Comparison of ENCODE assay signal across 18 cellular contexts in genomic region chr14:89400529-89400928, GRCh38. TPM values are rescaled to one million over a fixed set of nuclear protein-coding genes. Genes with fewer than 3 reads are reported as not detected.
A peak's percentile ranks its signal among the peaks of the same experiment; 100 is the strongest.
DNase-seq lines count a peak whose midpoint lies in the region; ATAC-seq lines count a peak whose summit lies in the region.
"Had no signal": no experiment of that assay in that cellular context is flagged by ENCODE, and none has a peak within 500 bp of the region (broad histone marks: within the 10 kb centered on the region; RNA-seq: fewer than 3 reads in every experiment).

No MANE protein-coding gene starts in this region.

- H3K9ac ChIP-seq in mesenchymal stem cell (ENCODE audit: low read length) = no peak overlapping the region

- no peak overlapping the region for H3K18ac ChIP-seq in mesenchymal stem cell (ENCODE audit: low read depth in 1 of 2, low read length in 2 of 2)

- H3K4me3 Mint-ChIP-seq in activated naive CD8-positive, alpha-beta T cell = no peak overlapping the region
- no peak overlapping the region for H3K4me3 Mint-ChIP-seq in activated naive CD8-positive, alpha-beta T cell treated with anti-CD3 and anti-CD28 coated beads, Interleukin-2, amount 50 U/mL, for 24 hours
- H3K4me3 Mint-ChIP-seq in activated T-helper 2 cell treated with anti-CD3 and anti-CD28 coated beads, Interferon-gamma antibody, Interleukin-2, Interleukin-4, amounts not matched to agents 10 μg/mL and 5 μg/mL and 100 μg/mL, durations not matched to agents 14 hours and 24 hours and 36 hours (ENCODE audit: low read depth) = no peak overlapping the region

- peaks cover 69% of the 10 kb centered on the region for H3K4me1 Mint-ChIP-seq in activated naive CD8-positive, alpha-beta T cell (ENCODE audit: low read depth)
- peaks cover 59% of the 10 kb centered on the region for H3K4me1 Mint-ChIP-seq in activated naive CD8-positive, alpha-beta T cell treated with anti-CD3 and anti-CD28 coated beads, Interleukin-2, amount 50 U/mL, for 24 hours
- H3K4me1 Mint-ChIP-seq in activated T-helper 2 cell treated with anti-CD3 and anti-CD28 coated beads, Interferon-gamma antibody, Interleukin-2, Interleukin-4, amounts not matched to agents 10 μg/mL and 5 μg/mL and 100 μg/mL, durations not matched to agents 14 hours and 24 hours and 36 hours (ENCODE audit: low read depth) = peaks cover 39% of the 10 kb centered on the region

- H2BK12ac ChIP-seq in mesenchymal stem cell (ENCODE audit: low read length in 2 of 2) = no peak overlapping the region

- in situ Hi-C loops in G401 (cut with HindIII; ENCODE audit: low sequenced_read_pairs) = no loop called here

- DNase-seq in activated naive CD8-positive, alpha-beta T cell treated with anti-CD3 and anti-CD28 coated beads, Interleukin-2, amount 50 U/mL, for 24 hours = no peak
- no peak for DNase-seq in activated T-helper 2 cell treated with anti-CD3 and anti-CD28 coated beads, Interferon-gamma antibody, Interleukin-2, Interleukin-4, amounts not matched to agents 10 μg/mL and 5 μg/mL and 100 μg/mL, durations not matched to agents 14 hours and 24 hours and 36 hours (ENCODE audit: low spot score)
- DNase-seq in mesenchymal stem cell (no peak), SKM-1 treated with dmso at 0.1 percent for 144 hours (lab: John Stamatoyannopoulos, UW; ENCODE audit: unreplicated experiment) (no peak), G401 (ENCODE audit: low spot score) (no peak), NOMO-1 treated with DMSO at 0.1 percent for 48 hours (lab: John Stamatoyannopoulos, UW; ENCODE audit: unreplicated experiment) (no peak)
- DNase-seq: dermis blood vessel endothelial cell; DMS153; left ventricle myocardium superior; NCI-H1930; right cardiac atrium; stimulated activated CD4-positive, alpha-beta T cell treated with anti-CD3 and anti-CD28 coated beads, Interleukin-15, amount 100 ng/mL, for 24 hours; T-helper 9 cell had no signal

- no peak for ATAC-seq in activated naive CD8-positive, alpha-beta T cell treated with anti-CD3 and anti-CD28 coated beads, Interleukin-2, amount 50 U/mL, for 24 hours
- ATAC-seq: Panc1 had no signal

- H3K4me2 ChIP-seq in mesenchymal stem cell (ENCODE audit: low read length, poor library complexity, severe bottlenecking) = no peak overlapping the region
- H3K4me2 ChIP-seq: A549 had no signal

- no peak overlapping the region for H3K14ac ChIP-seq in mesenchymal stem cell (ENCODE audit: low read length in 2 of 2)

- no peak overlapping the region for H2BK15ac ChIP-seq in mesenchymal stem cell (ENCODE audit: low read depth, poor library complexity, severe bottlenecking)

- no peak overlapping the region for H2AK5ac ChIP-seq in mesenchymal stem cell (ENCODE audit: low read length, severe bottlenecking)

- H3K4me3 ChIP-seq in mesenchymal stem cell (ENCODE audit: insufficient read depth in 1 of 2, low read depth in 1 of 2, low read length in 2 of 2) (no peak overlapping the region), thymus (ENCODE audit: low read length) (no peak overlapping the region)
- H3K4me3 ChIP-seq: A549, suprapubic skin had no signal

- H2BK5ac ChIP-seq in mesenchymal stem cell (ENCODE audit: low read depth, low read length, poor library complexity, severe bottlenecking) = no peak overlapping the region

- H3K9me3 ChIP-seq in mesenchymal stem cell (ENCODE audit: control insufficient read depth, low read length) = no peaks in the 10 kb centered on the region
- no peaks in the 10 kb centered on the region for H3K9me3 ChIP-seq in thymus (ENCODE audit: control insufficient read depth)
- H3K9me3 ChIP-seq: A549, suprapubic skin had no signal

- H2AFZ ChIP-seq in mesenchymal stem cell (ENCODE audit: low read depth, low read length) = no peak overlapping the region

- H3K27ac ChIP-seq in mesenchymal stem cell (ENCODE audit: low read length, poor library complexity, severe bottlenecking) (no peak overlapping the region), thymus (ENCODE audit: low read depth) (peak overlapping the region; percentile 5)
- H3K27ac ChIP-seq: A549, suprapubic skin had no signal

- H3K36me3 Mint-ChIP-seq in activated naive CD8-positive, alpha-beta T cell = peaks cover 19% of the 10 kb centered on the region
- H3K36me3 Mint-ChIP-seq in activated naive CD8-positive, alpha-beta T cell treated with anti-CD3 and anti-CD28 coated beads, Interleukin-2, amount 50 U/mL, for 24 hours (ENCODE audit: low read depth) = peaks cover 49% of the 10 kb centered on the region
- peaks cover 56% of the 10 kb centered on the region for H3K36me3 Mint-ChIP-seq in activated T-helper 2 cell treated with anti-CD3 and anti-CD28 coated beads, Interferon-gamma antibody, Interleukin-2, Interleukin-4, amounts not matched to agents 10 μg/mL and 5 μg/mL and 100 μg/mL, durations not matched to agents 14 hours and 24 hours and 36 hours (ENCODE audit: low read depth)

- no peak overlapping the region for H2BK120ac ChIP-seq in mesenchymal stem cell (ENCODE audit: low read depth, low read length)

- H4K8ac ChIP-seq in mesenchymal stem cell (ENCODE audit: low read length) = peak overlapping the region; percentile 19

- H3K4me1 ChIP-seq in mesenchymal stem cell (ENCODE audit: control insufficient read depth, insufficient read depth, low read depth, low read length) (peaks cover 4% of the 10 kb centered on the region), thymus (ENCODE audit: control insufficient read depth, insufficient read depth, low read length) (peaks cover 12% of the 10 kb centered on the region)
- H3K4me1 ChIP-seq: A549 had no signal

- no peaks in the 10 kb centered on the region for H3K27me3 Mint-ChIP-seq in activated naive CD8-positive, alpha-beta T cell
- H3K27me3 Mint-ChIP-seq in activated naive CD8-positive, alpha-beta T cell treated with anti-CD3 and anti-CD28 coated beads, Interleukin-2, amount 50 U/mL, for 24 hours = no peaks in the 10 kb centered on the region
- H3K27me3 Mint-ChIP-seq in activated T-helper 2 cell treated with anti-CD3 and anti-CD28 coated beads, Interferon-gamma antibody, Interleukin-2, Interleukin-4, amounts not matched to agents 10 μg/mL and 5 μg/mL and 100 μg/mL, durations not matched to agents 14 hours and 24 hours and 36 hours (ENCODE audit: low read depth) = no peaks in the 10 kb centered on the region

- no peak overlapping the region for H4K91ac ChIP-seq in mesenchymal stem cell (ENCODE audit: low read length)

- intact Hi-C loops in activated T-helper 2 cell treated with anti-CD3 and anti-CD28 coated beads, Interferon-gamma antibody, Interleukin-2, Interleukin-4, amounts not matched to agents 10 μg/mL and 5 μg/mL and 100 μg/mL, durations not matched to agents 14 hours and 24 hours and 36 hours (cut with micrococcal nuclease) = no loop called here

- H3K27ac Mint-ChIP-seq in activated naive CD8-positive, alpha-beta T cell = peak overlapping the region; percentile 34
- H3K27ac Mint-ChIP-seq in activated naive CD8-positive, alpha-beta T cell treated with anti-CD3 and anti-CD28 coated beads, Interleukin-2, amount 50 U/mL, for 24 hours = no peak overlapping the region
- H3K27ac Mint-ChIP-seq in activated T-helper 2 cell treated with anti-CD3 and anti-CD28 coated beads, Interferon-gamma antibody, Interleukin-2, Interleukin-4, amounts not matched to agents 10 μg/mL and 5 μg/mL and 100 μg/mL, durations not matched to agents 14 hours and 24 hours and 36 hours = peak overlapping the region; percentile 5

- WGBS in mesenchymal stem cell = 99% methylated on average over 2 of the region's 2 CpGs
- WGBS in thymus = 100% methylated on average over 2 of the region's 2 CpGs

- H3K9me3 Mint-ChIP-seq in activated naive CD8-positive, alpha-beta T cell (ENCODE audit: low read depth) = no peaks in the 10 kb centered on the region
- H3K9me3 Mint-ChIP-seq in activated naive CD8-positive, alpha-beta T cell treated with anti-CD3 and anti-CD28 coated beads, Interleukin-2, amount 50 U/mL, for 24 hours = no peaks in the 10 kb centered on the region
- no peaks in the 10 kb centered on the region for H3K9me3 Mint-ChIP-seq in activated T-helper 2 cell treated with anti-CD3 and anti-CD28 coated beads, Interferon-gamma antibody, Interleukin-2, Interleukin-4, amounts not matched to agents 10 μg/mL and 5 μg/mL and 100 μg/mL, durations not matched to agents 14 hours and 24 hours and 36 hours

- peaks cover 3 to 9% of the 10 kb centered on the region in 2 experiments for H3K36me3 ChIP-seq in mesenchymal stem cell (ENCODE audit: control insufficient read depth in 1 of 2, insufficient read depth in 2 of 2, low read depth in 1 of 2, low read length in 2 of 2)
- H3K36me3 ChIP-seq in thymus (ENCODE audit: control insufficient read depth, insufficient read depth) = peaks cover 9% of the 10 kb centered on the region
- H3K36me3 ChIP-seq: suprapubic skin had no signal

- peaks cover 50% of the 10 kb centered on the region for H3K79me1 ChIP-seq in mesenchymal stem cell (replicated peaks; ENCODE audit: low read length, poor library complexity, severe bottlenecking)

- no peak overlapping the region for H3K4ac ChIP-seq in mesenchymal stem cell (ENCODE audit: low read depth in 1 of 2, low read length in 2 of 2)

- H3K23ac ChIP-seq in mesenchymal stem cell (ENCODE audit: low read length in 2 of 2) = no peak overlapping the region

- H3K27me3 ChIP-seq in mesenchymal stem cell (ENCODE audit: control insufficient read depth in 1 of 2, insufficient read depth in 1 of 2, low read length in 2 of 2) (no peaks in the 10 kb centered on the region), thymus (ENCODE audit: control insufficient read depth, insufficient read depth) (no peaks in the 10 kb centered on the region)
- H3K27me3 ChIP-seq: suprapubic skin had no signal

RNA-seq across cellular contexts. Expression of gene FOXN3, which starts 16.5 kb away (rescaled TPM):
- 131 and 135 TPM in 2 replicates for total RNA-seq in activated T-helper 2 cell treated with anti-CD3 and anti-CD28 coated beads, Interferon-gamma antibody, Interleukin-2, Interleukin-4, amounts not matched to agents 10 μg/mL and 5 μg/mL and 100 μg/mL, durations not matched to agents 14 hours and 24 hours and 36 hours
- 28.2 TPM for polyA plus RNA-seq in mesenchymal stem cell (2013, experiment 1 of 2)
- polyA plus RNA-seq in mesenchymal stem cell (2013, experiment 2 of 2) = 27.4 TPM
- polyA plus RNA-seq in thymus = 21.9 TPM
- total RNA-seq in G401 (2014; rRNA removed; shearing (Covaris generic)) = 7.6 and 10.0 TPM in 2 replicates

Comparison
In these comparisons a context has a peak if more than half of its experiments do, and no peak if none do; other contexts are left out.
1. RNA of gene FOXN3, which starts 16.5 kb away (total RNA-seq): 131 to 135 TPM in activated T-helper 2 cell treated with anti-CD3 and anti-CD28 coated beads, Interferon-gamma antibody, Interleukin-2, Interleukin-4, amounts not matched to agents 10 μg/mL and 5 μg/mL and 100 μg/mL, durations not matched to agents 14 hours and 24 hours and 36 hours; 7.6 to 10.0 TPM in G401; every median in the first group is over 10 times any median in the second.